ENCODE assay signal across 8 cellular contexts in the genomic region with DNA sequence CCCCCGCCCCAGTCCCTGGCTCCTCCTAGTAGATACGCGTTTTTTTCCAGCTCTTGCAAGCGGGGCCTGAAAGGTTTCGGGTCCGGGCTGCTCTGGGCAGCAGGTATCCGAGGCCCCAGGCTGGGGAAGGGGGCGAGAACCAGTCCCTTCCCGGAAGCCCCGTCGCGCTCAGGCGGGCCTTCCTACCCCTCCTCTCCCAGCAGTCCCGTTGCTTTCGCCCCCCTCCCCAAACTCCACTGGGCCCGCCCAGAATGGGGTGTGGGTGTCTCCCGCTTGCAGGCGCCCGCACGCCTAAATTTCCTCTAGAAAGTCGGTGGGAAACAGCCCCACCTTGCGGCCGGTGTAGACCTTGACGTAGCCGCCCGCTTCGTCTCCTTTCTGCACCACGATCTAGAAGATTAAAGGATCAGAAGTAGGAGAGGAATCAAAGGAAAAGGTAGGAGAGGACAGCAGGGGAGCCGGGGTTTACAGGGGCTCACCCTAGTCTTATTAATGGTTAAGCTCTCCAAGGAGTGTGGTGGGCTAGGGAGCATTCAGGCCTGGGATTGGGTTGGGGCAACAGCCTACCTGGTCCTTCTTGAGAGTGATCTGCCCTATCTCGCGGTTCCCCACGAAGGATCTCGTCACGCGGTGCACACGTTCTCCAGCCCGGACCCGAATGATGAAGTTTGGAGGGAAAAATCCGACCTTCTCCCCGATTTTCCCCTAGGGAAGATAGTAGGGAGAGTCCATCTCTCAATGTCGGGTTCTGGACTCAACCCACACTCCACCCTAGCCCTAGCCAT. TPM values are rescaled to one million over a fixed set of nuclear protein-coding genes. Genes with fewer than 3 reads are reported as not detected.
DNase-seq lines count a peak whose midpoint lies in the region; ATAC-seq and TF ChIP-seq lines count a peak whose summit lies in the region.

No MANE protein-coding gene starts in this region.

- peaks cover 25% of the 10 kb centered on the region for H4K20me1 ChIP-seq in neural progenitor cell (ENCODE audit: low read depth)

- H3K27me3 ChIP-seq in CD4-positive, alpha-beta memory T cell (ENCODE audit: insufficient read depth, low read length), result peaks cover 23% of the 10 kb centered on the region
- H3K27me3 ChIP-seq in neural progenitor cell, result peaks cover 57% of the 10 kb centered on the region
- no peaks in the 10 kb centered on the region for H3K27me3 ChIP-seq in testis

- H3K4me3 Mint-ChIP-seq in CD4-positive, alpha-beta memory T cell, result peak overlapping the region; percentile 66 to 97 (median 78)
- peak overlapping the region; percentile 76 for H3K4me3 Mint-ChIP-seq in activated T-helper 1 cell treated with anti-CD3 and anti-CD28 coated beads, Interleukin-12 subunit alpha, Interleukin-12 subunit beta, Interleukin-2, Interleukin-4 antibody, amounts not matched to agents 30 ng/mL and 10 ng/mL and 1 ng/mL, durations not matched to agents 14 hours and 24 hours and 36 hours
- peak overlapping the region; percentile 87 for H3K4me3 Mint-ChIP-seq in neural progenitor cell

- POLR2A ChIA-PET in CD4-positive, alpha-beta memory T cell (lab: Charles Lee; ENCODE audit: partially characterized antibody), result interaction anchor here (1.7 to 7.7 kb wide), 4 partner anchors 13 to 115 kb away, joined by 5 to 86 read pairs (median 59); partner anchors contain the start of genes LRP1, NXPH4 and SHMT2

- H3K9me3 ChIP-seq in CD4-positive, alpha-beta memory T cell (ENCODE audit: control insufficient read depth in 1 of 2, low read length in 2 of 2), result no peaks in the 10 kb centered on the region
- H3K9me3 ChIP-seq in neural progenitor cell (ENCODE audit: low read depth), result no peaks in the 10 kb centered on the region
- no peaks in the 10 kb centered on the region for H3K9me3 ChIP-seq in testis

- no peaks in the 10 kb centered on the region for H3K36me3 ChIP-seq in CD4-positive, alpha-beta memory T cell (ENCODE audit: insufficient read depth, low read length)
- no peaks in the 10 kb centered on the region for H3K36me3 ChIP-seq in neural progenitor cell
- H3K36me3 ChIP-seq in testis (ENCODE audit: low read depth, missing control alignments), result no peaks in the 10 kb centered on the region

- 12 to 16% methylated on average over 34 to 41 of the region's 41 CpGs for WGBS in testis, 2 donors

- H3K27me3 Mint-ChIP-seq in CD4-positive, alpha-beta memory T cell, result peaks cover 24 to 38% of the 10 kb centered on the region in 2 donors
- peaks cover 31% of the 10 kb centered on the region for H3K27me3 Mint-ChIP-seq in activated T-helper 1 cell treated with anti-CD3 and anti-CD28 coated beads, Interleukin-12 subunit alpha, Interleukin-12 subunit beta, Interleukin-2, Interleukin-4 antibody, amounts not matched to agents 30 ng/mL and 10 ng/mL and 1 ng/mL, durations not matched to agents 14 hours and 24 hours and 36 hours (ENCODE audit: insufficient read depth)
- H3K27me3 Mint-ChIP-seq in neural progenitor cell (ENCODE audit: insufficient read depth, low read depth), result peaks cover 53% of the 10 kb centered on the region

- intact Hi-C loops in CD4-positive, alpha-beta memory T cell (cut with micrococcal nuclease), result loop anchor here (1.0 to 5.0 kb wide), 2 partner anchors 30 to 176 kb away; no protein-coding TSS in a partner anchor
- intact Hi-C loops in activated T-helper 1 cell treated with anti-CD3 and anti-CD28 coated beads, Interleukin-12 subunit alpha, Interleukin-12 subunit beta, Interleukin-2, Interleukin-4 antibody, amounts not matched to agents 30 ng/mL and 10 ng/mL and 1 ng/mL, durations not matched to agents 14 hours and 24 hours and 36 hours (cut with micrococcal nuclease), result loop anchor here (1.0 to 10.0 kb wide), 5 partner anchors 30 to 381 kb away; partner anchors contain the start of genes GLI1 and STAT6
- intact Hi-C loops in testis (cut with DNase I; ENCODE audit: low total_unique reads), result no loop called here

- H3K4me1 ChIP-seq in CD4-positive, alpha-beta memory T cell (ENCODE audit: insufficient read depth, low read length), result peaks cover 51% of the 10 kb centered on the region
- H3K4me1 ChIP-seq in neural progenitor cell (peaks cover 28% of the 10 kb centered on the region), testis (peaks cover 25% of the 10 kb centered on the region)

- ATAC-seq in HG03025 (IDR thresholded peaks at IDR 0.05; ENCODE audit: low FRiP score, unreplicated experiment), result no peak

- peak overlapping the region; percentile 58 for H2AFZ ChIP-seq in neural progenitor cell (replicated peaks)

- TF ChIP-seq POLR2A in testis (IDR thresholded peaks at IDR 0.05), result no peak

- H3K27ac ChIP-seq in CD4-positive, alpha-beta memory T cell (ENCODE audit: low read depth, low read length), result no peak overlapping the region
- no peak overlapping the region for H3K27ac ChIP-seq in neural progenitor cell
- H3K27ac ChIP-seq in testis, result no peak overlapping the region

- no peaks in the 10 kb centered on the region for H3K9me3 Mint-ChIP-seq in CD4-positive, alpha-beta memory T cell
- no peaks in the 10 kb centered on the region for H3K9me3 Mint-ChIP-seq in activated T-helper 1 cell treated with anti-CD3 and anti-CD28 coated beads, Interleukin-12 subunit alpha, Interleukin-12 subunit beta, Interleukin-2, Interleukin-4 antibody, amounts not matched to agents 30 ng/mL and 10 ng/mL and 1 ng/mL, durations not matched to agents 14 hours and 24 hours and 36 hours
- peaks cover 2% of the 10 kb centered on the region for H3K9me3 Mint-ChIP-seq in neural progenitor cell

- H3K27ac Mint-ChIP-seq in CD4-positive, alpha-beta memory T cell, result peak overlapping the region in 5 of 7 donors; percentile 9 to 85 (median 53)
- H3K27ac Mint-ChIP-seq in activated T-helper 1 cell treated with anti-CD3 and anti-CD28 coated beads, Interleukin-12 subunit alpha, Interleukin-12 subunit beta, Interleukin-2, Interleukin-4 antibody, amounts not matched to agents 30 ng/mL and 10 ng/mL and 1 ng/mL, durations not matched to agents 14 hours and 24 hours and 36 hours, result peak overlapping the region; percentile 41
- H3K27ac Mint-ChIP-seq in neural progenitor cell, result peak overlapping the region; percentile 76

- H3K4me2 ChIP-seq in neural progenitor cell, result peak overlapping the region; percentile 91

- peaks cover 26 to 56% (median 39%) of the 10 kb centered on the region in 4 donors for H3K4me1 Mint-ChIP-seq in CD4-positive, alpha-beta memory T cell
- H3K4me1 Mint-ChIP-seq in activated T-helper 1 cell treated with anti-CD3 and anti-CD28 coated beads, Interleukin-12 subunit alpha, Interleukin-12 subunit beta, Interleukin-2, Interleukin-4 antibody, amounts not matched to agents 30 ng/mL and 10 ng/mL and 1 ng/mL, durations not matched to agents 14 hours and 24 hours and 36 hours (ENCODE audit: low read depth), result peaks cover 47% of the 10 kb centered on the region
- H3K4me1 Mint-ChIP-seq in neural progenitor cell, result peaks cover 40% of the 10 kb centered on the region

- peaks cover 4 to 7% of the 10 kb centered on the region in 2 donors for H3K36me3 Mint-ChIP-seq in CD4-positive, alpha-beta memory T cell
- H3K36me3 Mint-ChIP-seq in activated T-helper 1 cell treated with anti-CD3 and anti-CD28 coated beads, Interleukin-12 subunit alpha, Interleukin-12 subunit beta, Interleukin-2, Interleukin-4 antibody, amounts not matched to agents 30 ng/mL and 10 ng/mL and 1 ng/mL, durations not matched to agents 14 hours and 24 hours and 36 hours (ENCODE audit: low read depth), result peaks cover 2% of the 10 kb centered on the region
- no peaks in the 10 kb centered on the region for H3K36me3 Mint-ChIP-seq in neural progenitor cell

- DNase-seq in CD4-positive, alpha-beta memory T cell, result peak; percentile 73 to 80 (median 75)
- DNase-seq in HT1080 (ENCODE audit: low read depth) (peak; percentile 76), OCI-M2 (lab: John Stamatoyannopoulos, UW; ENCODE audit: unreplicated experiment) (peak; percentile 35), fibroblast of mammary gland (ENCODE audit: low read depth) (peak; percentile 68), neural progenitor cell (ENCODE audit: low spot score) (peak; percentile 95), testis (peak; percentile 76)
- peak; percentile 74 for DNase-seq in activated T-helper 1 cell treated with anti-CD3 and anti-CD28 coated beads, Interleukin-12 subunit alpha, Interleukin-12 subunit beta, Interleukin-2, Interleukin-4 antibody, amounts not matched to agents 30 ng/mL and 10 ng/mL and 1 ng/mL, durations not matched to agents 14 hours and 24 hours and 36 hours (ENCODE audit: low spot score)

- TF ChIP-seq CTCF in fibroblast of mammary gland (conservative IDR thresholded peaks at IDR 0.05; ENCODE audit: control insufficient read depth, insufficient read depth, low read depth, low read length) (peak; percentile 74), neural progenitor cell (IDR thresholded peaks at IDR 0.05) (peak; percentile 85), testis (IDR thresholded peaks at IDR 0.05) (peak; percentile 54 to 62 (median 59))

- no peak overlapping the region for H3K9ac ChIP-seq in neural progenitor cell

- peaks cover 58% of the 10 kb centered on the region for H3F3A ChIP-seq in neural progenitor cell (ENCODE audit: low read depth)

- H3K4me3 ChIP-seq in CD4-positive, alpha-beta memory T cell (ENCODE audit: low read length in 2 of 2), result no peak overlapping the region
- H3K4me3 ChIP-seq in fibroblast of mammary gland (ENCODE audit: control insufficient read depth, low read depth, low read length) (peak overlapping the region; percentile 40), neural progenitor cell (peak overlapping the region; percentile 60), testis (peak overlapping the region; percentile 31 to 40)

- CTCF ChIA-PET in CD4-positive, alpha-beta memory T cell (lab: Charles Lee; ENCODE audit: partially characterized antibody), result interaction anchor here (1.0 to 12.9 kb wide), 15 partner anchors 9 to 175 kb away, joined by 3 to 415 read pairs (median 7); partner anchors contain the start of genes LRP1, NXPH4, SHMT2 and STAC3

- no peaks in the 10 kb centered on the region for H3K79me2 ChIP-seq in neural progenitor cell (ENCODE audit: low read depth)

RNA-seq across cellular contexts. Expression of gene STAC3, which starts 7.3 kb away (rescaled TPM):
- total RNA-seq in CD4-positive, alpha-beta memory T cell, result 1 to 10 TPM; 2.7 to 3.0 TPM
- under 1 TPM in 1 of 2 donors, not detected in 1; 0.61 TPM for polyA plus RNA-seq in CD4-positive, alpha-beta memory T cell
- total RNA-seq in HT1080 (2014; rRNA removed; shearing (Covaris generic)), result 0.10 and 0.27 TPM in 2 replicates
- 0.52 and 0.65 TPM in 2 replicates for polyA plus RNA-seq in HT1080 (2015; cell fraction: cytosol; rRNA removed)
- 0.72 and 1.9 TPM in 2 replicates for polyA plus RNA-seq in HT1080 (2015; cell fraction: nucleus; rRNA removed)
- total RNA-seq in activated T-helper 1 cell treated with anti-CD3 and anti-CD28 coated beads, Interleukin-12 subunit alpha, Interleukin-12 subunit beta, Interleukin-2, Interleukin-4 antibody, amounts not matched to agents 30 ng/mL and 10 ng/mL and 1 ng/mL, durations not matched to agents 14 hours and 24 hours and 36 hours, result 3.1 and 4.2 TPM in 2 replicates
- total RNA-seq in neural progenitor cell (ENCODE audit: low replicate concordance) (1.1 and 5.1 TPM in 2 replicates), testis (10 to 100 TPM in 1 of 2 donors, 1 to 10 TPM in 1; 5.0 to 12.0 TPM)
- polyA plus RNA-seq in testis (ENCODE audit: insufficient read depth, low read depth, low replicate concordance), result 23.4 TPM

RNA-seq across cellular contexts. Expression of gene SHMT2, which starts 14.2 kb away (rescaled TPM):
- 10 to 100 TPM; 39.8 to 46.1 TPM for total RNA-seq in CD4-positive, alpha-beta memory T cell
- 10 to 100 TPM; 42.1 to 44.3 TPM for polyA plus RNA-seq in CD4-positive, alpha-beta memory T cell
- 263 and 293 TPM in 2 replicates for total RNA-seq in HT1080 (2014; rRNA removed; shearing (Covaris generic))
- polyA plus RNA-seq in HT1080 (2015; cell fraction: cytosol; rRNA removed), result 324 and 347 TPM in 2 replicates
- 477 and 488 TPM in 2 replicates for polyA plus RNA-seq in HT1080 (2015; cell fraction: nucleus; rRNA removed)
- total RNA-seq in activated T-helper 1 cell treated with anti-CD3 and anti-CD28 coated beads, Interleukin-12 subunit alpha, Interleukin-12 subunit beta, Interleukin-2, Interleukin-4 antibody, amounts not matched to agents 30 ng/mL and 10 ng/mL and 1 ng/mL, durations not matched to agents 14 hours and 24 hours and 36 hours, result 276 and 280 TPM in 2 replicates
- 90.2 and 166 TPM in 2 replicates for total RNA-seq in neural progenitor cell (ENCODE audit: low replicate concordance)
- 10 to 100 TPM; 25.9 to 33.9 TPM for total RNA-seq in testis
- polyA plus RNA-seq in testis (ENCODE audit: insufficient read depth, low read depth, low replicate concordance), result 24.8 TPM

RNA-seq across cellular contexts. Expression of gene NXPH4, which starts 27.1 kb away (rescaled TPM):
- not detected for total RNA-seq in CD4-positive, alpha-beta memory T cell
- polyA plus RNA-seq in CD4-positive, alpha-beta memory T cell, result not detected
- 11.9 and 17.1 TPM in 2 replicates for total RNA-seq in HT1080 (2014; rRNA removed; shearing (Covaris generic))
- 15.5 and 15.9 TPM in 2 replicates for polyA plus RNA-seq in HT1080 (2015; cell fraction: cytosol; rRNA removed)
- 8.8 and 9.3 TPM in 2 replicates for polyA plus RNA-seq in HT1080 (2015; cell fraction: nucleus; rRNA removed)
- 0.36 and 0.49 TPM in 2 replicates for total RNA-seq in activated T-helper 1 cell treated with anti-CD3 and anti-CD28 coated beads, Interleukin-12 subunit alpha, Interleukin-12 subunit beta, Interleukin-2, Interleukin-4 antibody, amounts not matched to agents 30 ng/mL and 10 ng/mL and 1 ng/mL, durations not matched to agents 14 hours and 24 hours and 36 hours
- total RNA-seq in neural progenitor cell (ENCODE audit: low replicate concordance) (0.28 TPM in 1 of 2 replicates, not detected in the other), testis (1 to 10 TPM; 7.5 to 7.7 TPM)
- polyA plus RNA-seq in testis (ENCODE audit: insufficient read depth, low read depth, low replicate concordance), result 1.8 TPM

Comparison
In these comparisons a context has a peak if more than half of its experiments do, and no peak if none do; other contexts are left out.
1. DNase-seq: peak in every context shown above with its lines; median percentile 95 in neural progenitor cell; 76 in HT1080; 76 in testis; 75 in CD4-positive, alpha-beta memory T cell; 74 in activated T-helper 1 cell treated with anti-CD3 and anti-CD28 coated beads, Interleukin-12 subunit alpha, Interleukin-12 subunit beta, Interleukin-2, Interleukin-4 antibody, amounts not matched to agents 30 ng/mL and 10 ng/mL and 1 ng/mL, durations not matched to agents 14 hours and 24 hours and 36 hours; 68 in fibroblast of mammary gland; 35 in OCI-M2.
2. H3K4me3 ChIP-seq: peak in fibroblast of mammary gland (single experiment), neural progenitor cell (single experiment) and testis (2 of 2); none in CD4-positive, alpha-beta memory T cell (0 of 2).
3. Peak in every context shown above with its lines, with median percentiles within 50 percentile points of each other: H3K27ac Mint-ChIP-seq, H3K4me3 Mint-ChIP-seq and CTCF ChIP-seq.